Comparison of ENCODE assay signal across 14 cellular contexts in genomic region chr14:99508896-99509629, GRCh38. TPM values are rescaled to one million over a fixed set of nuclear protein-coding genes. Genes with fewer than 3 reads are reported as not detected.
DNase-seq lines count a peak whose midpoint lies in the region; ATAC-seq and TF ChIP-seq lines count a peak whose summit lies in the region.
"Had no signal": no experiment of that assay in that cellular context is flagged by ENCODE, and none has a peak within 500 bp of the region (broad histone marks: within the 10 kb centered on the region; RNA-seq: fewer than 3 reads in every experiment).

No MANE protein-coding gene starts in this region.

- H3K9me3 Mint-ChIP-seq in activated CD8-positive, alpha-beta T cell treated with anti-CD3 and anti-CD28 coated beads, Interleukin-2, amount 10 ng/mL, durations not matched to agents 7 days and 5 days (ENCODE audit: insufficient read depth) = no peaks in the 10 kb centered on the region
- H3K9me3 Mint-ChIP-seq in activated CD8-positive, alpha-beta T cell treated with anti-CD3 and anti-CD28 coated beads for 36 hours = no peaks in the 10 kb centered on the region
- H3K9me3 Mint-ChIP-seq: IgD-negative memory B cell had no signal

- intact Hi-C loops in activated CD8-positive, alpha-beta T cell treated with anti-CD3 and anti-CD28 coated beads for 36 hours (cut with micrococcal nuclease) = no loop called here

- H3K27me3 ChIP-seq in WERI-Rb-1 (ENCODE audit: insufficient read depth, low read depth, severe bottlenecking) = no peaks in the 10 kb centered on the region
- no peaks in the 10 kb centered on the region for H3K27me3 ChIP-seq in hepatocyte
- H3K27me3 ChIP-seq: ascending aorta, SJCRH30, upper lobe of right lung had no signal

- ATAC-seq in activated CD8-positive, alpha-beta T cell treated with anti-CD3 and anti-CD28 coated beads, Interleukin-2, amount 10 ng/mL, durations not matched to agents 7 days and 5 days = peak; percentile 10
- ATAC-seq in activated CD8-positive, alpha-beta T cell treated with anti-CD3 and anti-CD28 coated beads for 36 hours = no peak
- ATAC-seq in GM19395 (IDR thresholded peaks at IDR 0.05; ENCODE audit: unreplicated experiment) = no peak
- ATAC-seq: upper lobe of right lung had no signal

- DNase-seq in activated CD8-positive, alpha-beta T cell treated with anti-CD3 and anti-CD28 coated beads, Interleukin-2, amount 10 ng/mL, durations not matched to agents 7 days and 5 days = no peak
- no peak for DNase-seq in activated CD8-positive, alpha-beta T cell treated with anti-CD3 and anti-CD28 coated beads for 36 hours
- DNase-seq in WERI-Rb-1 (peak; percentile 60), hepatocyte (ENCODE audit: low spot score) (peak; percentile 8), retina (peak; percentile 6), activated gamma-delta T cell treated with Interleukin-2 at 50 U/mL for 16 hours (no peak), HuH-7.5 (ENCODE audit: low spot score) (no peak)
- DNase-seq: activated T-cell treated with anti-CD3 and anti-CD28 coated beads for 4 hours, NCI-H1436 treated with DMSO at 0.1 percent for 48 hours, SJCRH30, upper lobe of right lung had no signal

- no peak overlapping the region for H3K4me3 Mint-ChIP-seq in activated CD8-positive, alpha-beta T cell treated with anti-CD3 and anti-CD28 coated beads, Interleukin-2, amount 10 ng/mL, durations not matched to agents 7 days and 5 days
- no peak overlapping the region for H3K4me3 Mint-ChIP-seq in activated CD8-positive, alpha-beta T cell treated with anti-CD3 and anti-CD28 coated beads for 36 hours
- H3K4me3 Mint-ChIP-seq: IgD-negative memory B cell had no signal

- H3K36me3 Mint-ChIP-seq in activated CD8-positive, alpha-beta T cell treated with anti-CD3 and anti-CD28 coated beads, Interleukin-2, amount 10 ng/mL, durations not matched to agents 7 days and 5 days (ENCODE audit: low read depth) = peaks cover 45% of the 10 kb centered on the region
- H3K36me3 Mint-ChIP-seq in activated CD8-positive, alpha-beta T cell treated with anti-CD3 and anti-CD28 coated beads for 36 hours (ENCODE audit: low read depth) = peaks cover 36% of the 10 kb centered on the region

- POLR2A ChIA-PET in activated CD8-positive, alpha-beta T cell treated with anti-CD3 and anti-CD28 coated beads, Interleukin-2, amount 10 ng/mL, durations not matched to agents 7 days and 5 days (lab: Charles Lee) = no interaction called here
- POLR2A ChIA-PET in activated CD8-positive, alpha-beta T cell treated with anti-CD3 and anti-CD28 coated beads for 36 hours (lab: Charles Lee) = no interaction called here

- peak overlapping the region; percentile 33 for H3K27ac ChIP-seq in WERI-Rb-1
- no peak overlapping the region for H3K27ac ChIP-seq in hepatocyte
- H3K27ac ChIP-seq: ascending aorta, SJCRH30, upper lobe of right lung had no signal

- TF ChIP-seq CTCF in activated CD8-positive, alpha-beta T cell treated with anti-CD3 and anti-CD28 coated beads for 36 hours (IDR thresholded peaks at IDR 0.05) = no peak
- TF ChIP-seq CTCF in WERI-Rb-1 (IDR thresholded peaks at IDR 0.05; ENCODE audit: low read depth, low read length) (peak; percentile 21; the same call in 1 of the 2 replicates), hepatocyte (IDR thresholded peaks at IDR 0.05; ENCODE audit: poor library complexity) (no peak)

- H3K36me3 ChIP-seq in WERI-Rb-1 (peaks cover 86% of the 10 kb centered on the region), hepatocyte (replicated peaks; ENCODE audit: insufficient read depth, low read depth) (no peaks in the 10 kb centered on the region)

- no peaks in the 10 kb centered on the region for H3K9me2 ChIP-seq in hepatocyte (replicated peaks; ENCODE audit: insufficient read depth)

- no peak overlapping the region for H3K27ac Mint-ChIP-seq in activated CD8-positive, alpha-beta T cell treated with anti-CD3 and anti-CD28 coated beads, Interleukin-2, amount 10 ng/mL, durations not matched to agents 7 days and 5 days
- H3K27ac Mint-ChIP-seq in activated CD8-positive, alpha-beta T cell treated with anti-CD3 and anti-CD28 coated beads for 36 hours = no peak overlapping the region

- no peaks in the 10 kb centered on the region for H4K20me1 ChIP-seq in hepatocyte (ENCODE audit: insufficient read depth, poor library complexity, severe bottlenecking)

- H3K4me2 ChIP-seq in hepatocyte = no peak overlapping the region

- 87% methylated on average over 23 of the region's 23 CpGs for WGBS in hepatocyte (ENCODE audit: low lambda C conversion rate, missing lambda C conversion rate)

- no peaks in the 10 kb centered on the region for H3K27me3 Mint-ChIP-seq in activated CD8-positive, alpha-beta T cell treated with anti-CD3 and anti-CD28 coated beads, Interleukin-2, amount 10 ng/mL, durations not matched to agents 7 days and 5 days (ENCODE audit: low read depth)
- no peaks in the 10 kb centered on the region for H3K27me3 Mint-ChIP-seq in activated CD8-positive, alpha-beta T cell treated with anti-CD3 and anti-CD28 coated beads for 36 hours
- H3K27me3 Mint-ChIP-seq: IgD-negative memory B cell had no signal

- H3K4me3 ChIP-seq in WERI-Rb-1 (ENCODE audit: low read depth, low read length) = no peak overlapping the region
- no peak overlapping the region for H3K4me3 ChIP-seq in hepatocyte
- H3K4me3 ChIP-seq: ascending aorta, SJCRH30, upper lobe of right lung had no signal

- no peaks in the 10 kb centered on the region for H3K4me1 ChIP-seq in hepatocyte (ENCODE audit: insufficient read depth)
- H3K4me1 ChIP-seq: ascending aorta, SJCRH30, upper lobe of right lung had no signal

- H3K9me3 ChIP-seq in WERI-Rb-1 (ENCODE audit: severe bottlenecking) = no peaks in the 10 kb centered on the region
- H3K9me3 ChIP-seq in hepatocyte (ENCODE audit: low read depth) = no peaks in the 10 kb centered on the region
- H3K9me3 ChIP-seq: ascending aorta, SJCRH30, upper lobe of right lung had no signal

- CTCF ChIA-PET in activated CD8-positive, alpha-beta T cell treated with anti-CD3 and anti-CD28 coated beads, Interleukin-2, amount 10 ng/mL, durations not matched to agents 7 days and 5 days (lab: Charles Lee) = no interaction called here
- CTCF ChIA-PET in activated CD8-positive, alpha-beta T cell treated with anti-CD3 and anti-CD28 coated beads for 36 hours (lab: Charles Lee) = no interaction called here

- H3K79me2 ChIP-seq in hepatocyte = no peaks in the 10 kb centered on the region

- H2AFZ ChIP-seq in hepatocyte = no peak overlapping the region

- H3K4me1 Mint-ChIP-seq in activated CD8-positive, alpha-beta T cell treated with anti-CD3 and anti-CD28 coated beads, Interleukin-2, amount 10 ng/mL, durations not matched to agents 7 days and 5 days (ENCODE audit: low read depth) = no peaks in the 10 kb centered on the region
- H3K4me1 Mint-ChIP-seq in activated CD8-positive, alpha-beta T cell treated with anti-CD3 and anti-CD28 coated beads for 36 hours (ENCODE audit: low read depth) = no peaks in the 10 kb centered on the region
- H3K4me1 Mint-ChIP-seq: IgD-negative memory B cell had no signal

RNA-seq across cellular contexts. Expression of gene CCNK, which starts 27.9 kb away (rescaled TPM):
- total RNA-seq in activated CD8-positive, alpha-beta T cell treated with anti-CD3 and anti-CD28 coated beads, Interleukin-2, amount 10 ng/mL, durations not matched to agents 7 days and 5 days = 10 to 100 TPM; 81.0 to 81.2 TPM
- total RNA-seq in activated CD8-positive, alpha-beta T cell treated with anti-CD3 and anti-CD28 coated beads for 36 hours = 10 to 100 TPM; 90.2 to 98.8 TPM
- total RNA-seq in hepatocyte = 15.6 and 22.0 TPM in 2 replicates
- 10.1 and 11.1 TPM in 2 replicates for polyA plus RNA-seq in hepatocyte

RNA-seq across cellular contexts. Expression of gene SETD3, which starts 28.4 kb away (rescaled TPM):
- total RNA-seq in activated CD8-positive, alpha-beta T cell treated with anti-CD3 and anti-CD28 coated beads, Interleukin-2, amount 10 ng/mL, durations not matched to agents 7 days and 5 days = 10 to 100 TPM; 65.2 to 66.0 TPM
- 10 to 100 TPM; 49.9 to 50.7 TPM for total RNA-seq in activated CD8-positive, alpha-beta T cell treated with anti-CD3 and anti-CD28 coated beads for 36 hours
- 60.2 and 67.3 TPM in 2 replicates for total RNA-seq in hepatocyte
- polyA plus RNA-seq in hepatocyte = 43.6 and 47.0 TPM in 2 replicates

Comparison
In these comparisons a context has a peak if more than half of its experiments do, and no peak if none do; other contexts are left out.
1. DNase-seq: peak in WERI-Rb-1 (single experiment), hepatocyte (single experiment) and retina (single experiment); none in activated CD8-positive, alpha-beta T cell treated with anti-CD3 and anti-CD28 coated beads, Interleukin-2, amount 10 ng/mL, durations not matched to agents 7 days and 5 days (single experiment), activated CD8-positive, alpha-beta T cell treated with anti-CD3 and anti-CD28 coated beads for 36 hours (single experiment), activated gamma-delta T cell treated with Interleukin-2 at 50 U/mL for 16 hours (single experiment) and HuH-7.5 (single experiment).